In the genomic region with DNA sequence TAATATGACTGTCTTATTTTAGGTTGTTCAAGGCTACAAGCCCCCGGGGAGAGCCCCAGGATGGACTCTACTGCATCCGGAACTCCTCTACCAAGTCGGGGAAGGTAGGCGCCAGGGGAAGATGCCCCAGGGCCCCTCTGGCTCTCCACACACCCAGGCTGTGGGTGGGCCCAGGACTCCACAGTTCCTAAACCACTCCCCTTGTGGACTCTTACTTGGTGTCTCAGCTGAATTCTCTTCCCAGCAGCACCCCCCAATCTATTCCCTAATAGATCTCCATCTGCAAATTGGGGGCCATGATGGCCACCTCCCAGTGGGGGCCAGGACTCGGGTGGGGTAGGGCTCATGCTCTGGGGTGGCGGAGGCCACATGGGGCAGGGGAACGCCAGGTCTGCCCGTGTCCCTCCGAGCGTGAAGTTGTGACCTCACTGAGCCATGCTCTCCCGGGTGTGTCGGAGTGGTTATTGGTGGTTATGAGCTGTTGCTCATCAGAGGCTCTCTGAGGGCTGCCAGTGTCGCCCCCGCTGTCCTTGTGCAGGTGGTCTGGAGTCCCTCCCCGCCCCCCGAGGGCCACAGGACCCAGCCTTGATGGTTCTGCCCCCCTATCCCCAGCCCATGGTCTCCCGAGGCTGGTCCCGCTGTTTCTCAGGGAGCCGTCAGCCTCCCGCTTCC, we compare ENCODE assay signal across 10 cellular contexts. TPM values are rescaled to one million over a fixed set of nuclear protein-coding genes. Genes with fewer than 3 reads are reported as not detected.
DNase-seq lines count a peak whose midpoint lies in the region; ATAC-seq and TF ChIP-seq lines count a peak whose summit lies in the region.
"Had no signal": no experiment of that assay in that cellular context is flagged by ENCODE, and none has a peak within 500 bp of the region (broad histone marks: within the 10 kb centered on the region; RNA-seq: fewer than 3 reads in every experiment).

No MANE protein-coding gene starts in this region.

- TF ChIP-seq CTCF in CD4-positive, alpha-beta T cell (IDR thresholded peaks at IDR 0.05), result no peak
- no peak for TF ChIP-seq CTCF in chondrocyte (IDR thresholded peaks at IDR 0.05)
- no peak for TF ChIP-seq CTCF in vagina (IDR thresholded peaks at IDR 0.05)

- no peak overlapping the region for H3K4me3 ChIP-seq in vagina

- H3K36me3 Mint-ChIP-seq in CD4-positive, alpha-beta T cell (ENCODE audit: low read depth), result peaks cover 36% of the 10 kb centered on the region
- peaks cover 20% of the 10 kb centered on the region for H3K36me3 Mint-ChIP-seq in chondrocyte (ENCODE audit: low read depth)

- no peak for ATAC-seq in CD4-positive, alpha-beta T cell (ENCODE audit: poor library complexity)
- ATAC-seq in GM19023 (IDR thresholded peaks at IDR 0.05; ENCODE audit: unreplicated experiment), result peak; percentile 75
- ATAC-seq in HG02973 (IDR thresholded peaks at IDR 0.05; ENCODE audit: unreplicated experiment), result peak; percentile 56
- ATAC-seq in HG02840 (IDR thresholded peaks at IDR 0.05; ENCODE audit: low FRiP score, unreplicated experiment), result no peak
- ATAC-seq: PC-3 had no signal

- no peaks in the 10 kb centered on the region for H3K9me3 Mint-ChIP-seq in CD4-positive, alpha-beta T cell
- H3K9me3 Mint-ChIP-seq in chondrocyte (ENCODE audit: low read depth), result no peaks in the 10 kb centered on the region

- no peak overlapping the region for H3K27ac ChIP-seq in CD4-positive, alpha-beta T cell (ENCODE audit: low read depth, low read length)
- no peak overlapping the region for H3K27ac ChIP-seq in vagina

- H3K4me1 ChIP-seq in vagina, result peaks cover 7% of the 10 kb centered on the region

- peak in 1 of 10 experiments; percentile 31 for DNase-seq in CD4-positive, alpha-beta T cell
- DNase-seq in chondrocyte (ENCODE audit: low spot score) (peak; percentile 79), ecto neural progenitor cell (ENCODE audit: low spot score) (no peak), vagina (ENCODE audit: extremely low spot score in 2 of 2) (no peak), 8988T (no peak)
- DNase-seq: DMS79, PC-3 had no signal

- CTCF ChIA-PET in CD4-positive, alpha-beta T cell (lab: Charles Lee), result no interaction called here

- H3K27me3 ChIP-seq in CD4-positive, alpha-beta T cell (ENCODE audit: control insufficient read depth, insufficient read depth, low read length), result no peaks in the 10 kb centered on the region
- H3K27me3 ChIP-seq in vagina, result no peaks in the 10 kb centered on the region

- no peak overlapping the region for H3K4me3 Mint-ChIP-seq in CD4-positive, alpha-beta T cell
- no peak overlapping the region for H3K4me3 Mint-ChIP-seq in chondrocyte (ENCODE audit: unreplicated experiment)

- no peaks in the 10 kb centered on the region for H3K27me3 Mint-ChIP-seq in CD4-positive, alpha-beta T cell
- H3K27me3 Mint-ChIP-seq in chondrocyte (ENCODE audit: low read depth), result no peaks in the 10 kb centered on the region

- POLR2A ChIA-PET in CD4-positive, alpha-beta T cell (lab: Charles Lee), result no interaction called here

- peaks cover 0 to 54% of the 10 kb centered on the region in 2 donors for H3K36me3 ChIP-seq in vagina

- peaks cover 20% of the 10 kb centered on the region for H3K4me1 Mint-ChIP-seq in CD4-positive, alpha-beta T cell (ENCODE audit: low read depth)
- H3K4me1 Mint-ChIP-seq in chondrocyte (ENCODE audit: low read depth), result peaks cover 21% of the 10 kb centered on the region

- intact Hi-C loops in CD4-positive, alpha-beta T cell (cut with DNase I, micrococcal nuclease), result no loop called here
- intact Hi-C loops in vagina (cut with DNase I), result no loop called here

- no peaks in the 10 kb centered on the region for H3K9me3 ChIP-seq in CD4-positive, alpha-beta T cell (ENCODE audit: control insufficient read depth, low read length)
- no peaks in the 10 kb centered on the region for H3K9me3 ChIP-seq in vagina

- no peak for TF ChIP-seq POLR2A in vagina (IDR thresholded peaks at IDR 0.05)

- H3K27ac Mint-ChIP-seq in CD4-positive, alpha-beta T cell, result peak overlapping the region; percentile 17
- H3K27ac Mint-ChIP-seq in chondrocyte (ENCODE audit: unreplicated experiment), result no peak overlapping the region

RNA-seq across cellular contexts. Expression of a gene that starts 11.2 kb away (rescaled TPM):
- total RNA-seq in CD4-positive, alpha-beta T cell, result 100 to 1,000 TPM; 153 TPM
- total RNA-seq in chondrocyte (240 to 269 TPM (median 256 TPM) in 3 replicates), vagina (228 TPM)

RNA-seq across cellular contexts. Expression of a gene that starts 39.6 kb away (rescaled TPM):
- total RNA-seq in CD4-positive, alpha-beta T cell, result 10 to 100 TPM; 30.1 to 30.5 TPM
- total RNA-seq in chondrocyte, result 50.1 to 63.1 TPM (median 59.8 TPM) in 3 replicates
- 102 TPM for total RNA-seq in vagina

Comparison
In these comparisons a context has a peak if more than half of its experiments do, and no peak if none do; other contexts are left out.
1. ATAC-seq: peak in GM19023 (single experiment) and HG02973 (single experiment); none in CD4-positive, alpha-beta T cell (single experiment) and HG02840 (single experiment).